8 cellular contexts compared by ENCODE assay signal in the genomic region with DNA sequence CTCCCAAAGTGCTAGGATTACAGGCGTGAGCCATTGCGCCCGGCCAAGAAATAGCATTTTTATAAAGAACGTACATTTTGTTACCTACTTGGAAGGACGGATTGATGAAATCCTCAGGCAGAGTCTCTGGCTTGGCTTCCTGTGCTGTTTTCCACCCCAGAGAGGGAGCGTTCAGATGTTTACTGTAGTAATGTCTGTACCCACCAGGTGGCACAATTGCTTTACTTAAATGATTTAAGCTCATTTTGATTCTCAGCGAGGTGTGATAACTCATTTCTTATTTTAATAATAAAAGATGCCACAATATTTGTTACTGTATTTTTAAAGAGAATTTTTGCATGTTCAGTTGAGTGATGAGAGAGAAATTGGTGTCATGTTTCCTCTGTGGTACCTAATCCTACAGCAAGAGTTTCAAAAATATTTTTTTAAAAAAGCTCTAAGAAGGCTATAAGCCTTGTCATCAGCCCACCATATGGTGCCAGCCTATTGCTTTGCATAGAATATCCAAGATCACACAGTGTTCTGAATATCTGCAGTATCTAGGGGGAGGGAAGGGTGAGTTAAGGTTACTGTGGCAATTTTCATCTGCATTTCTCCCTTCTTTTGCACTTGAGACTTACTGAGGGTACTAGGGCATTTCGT.
DNase-seq lines count a peak whose midpoint lies in the region; ATAC-seq, FAIRE-seq and TF ChIP-seq lines count a peak whose summit lies in the region.

No MANE protein-coding gene starts in this region.

- H3K36me3 ChIP-seq in CD4-positive, CD25-positive, alpha-beta regulatory T cell (ENCODE audit: control insufficient read depth, insufficient read depth, low read length) = no peaks in the 10 kb centered on the region
- no peaks in the 10 kb centered on the region for H3K36me3 ChIP-seq in endothelial cell of umbilical vein (ENCODE audit: control insufficient read depth in 2 of 2, extremely low read depth in 1 of 2, insufficient read depth in 2 of 2, low read length in 2 of 2)

- H3K36me3 Mint-ChIP-seq in CD4-positive, CD25-positive, alpha-beta regulatory T cell = no peaks in the 10 kb centered on the region
- H3K36me3 Mint-ChIP-seq in stimulated activated effector memory CD8-positive, alpha-beta T cell treated with anti-CD3 and anti-CD28 coated beads, Interleukin-12 subunit alpha, Interleukin-12 subunit beta, amount 100 ng/mL, for 72 hours = no peaks in the 10 kb centered on the region

- POLR2A ChIA-PET in HEK293T (lab: Yijun Ruan, JAX) (interaction anchor here (0.9 to 1.2 kb wide), 3 partner anchors 9 to 184 kb away, joined by 3 read pairs; no protein-coding TSS in a partner anchor), endothelial cell of umbilical vein (lab: Charles Lee) (no interaction called here)

- TF ChIP-seq POLR2A in endothelial cell of umbilical vein (IDR thresholded peaks at IDR 0.05; ENCODE audit: low read depth, low read length) = no peak

- peaks cover 22 to 40% (median 39%) of the 10 kb centered on the region in 4 donors for H3K4me1 Mint-ChIP-seq in CD4-positive, CD25-positive, alpha-beta regulatory T cell
- H3K4me1 Mint-ChIP-seq in stimulated activated effector memory CD8-positive, alpha-beta T cell treated with anti-CD3 and anti-CD28 coated beads, Interleukin-12 subunit alpha, Interleukin-12 subunit beta, amount 100 ng/mL, for 72 hours = peaks cover 19% of the 10 kb centered on the region

- peak; percentile 55 to 70 for ATAC-seq in CD4-positive, CD25-positive, alpha-beta regulatory T cell (ENCODE audit: low read depth in 2 of 2)
- peak; percentile 68 for ATAC-seq in stimulated activated effector memory CD8-positive, alpha-beta T cell treated with anti-CD3 and anti-CD28 coated beads, Interleukin-12 subunit alpha, Interleukin-12 subunit beta, amount 100 ng/mL, for 72 hours
- no peak for ATAC-seq in GM21526 (IDR thresholded peaks at IDR 0.05; ENCODE audit: low FRiP score, unreplicated experiment)

- no peaks in the 10 kb centered on the region for H3K27me3 ChIP-seq in CD4-positive, CD25-positive, alpha-beta regulatory T cell (ENCODE audit: control insufficient read depth, insufficient read depth, low read length)
- H3K27me3 ChIP-seq in endothelial cell of umbilical vein (ENCODE audit: control insufficient read depth in 2 of 2, insufficient read depth in 2 of 2, low read length in 2 of 2) = no peaks in the 10 kb centered on the region

- no peak overlapping the region for H3K9ac ChIP-seq in endothelial cell of umbilical vein (replicated peaks; ENCODE audit: extremely low read depth, insufficient read depth, low read length)

- no peak overlapping the region for H2AFZ ChIP-seq in endothelial cell of umbilical vein (ENCODE audit: low read depth, low read length)

- no peak overlapping the region for H3K27ac Mint-ChIP-seq in CD4-positive, CD25-positive, alpha-beta regulatory T cell
- H3K27ac Mint-ChIP-seq in stimulated activated effector memory CD8-positive, alpha-beta T cell treated with anti-CD3 and anti-CD28 coated beads, Interleukin-12 subunit alpha, Interleukin-12 subunit beta, amount 100 ng/mL, for 72 hours = no peak overlapping the region

- no peaks in the 10 kb centered on the region for H3K27me3 Mint-ChIP-seq in CD4-positive, CD25-positive, alpha-beta regulatory T cell

- peak; percentile 90 for FAIRE-seq in endothelial cell of umbilical vein (lab: Jason Lieb, UNC)

- CTCF ChIA-PET in HEK293T (lab: Yijun Ruan, JAX) = interaction anchor here (0.5 to 2.1 kb wide), 16 partner anchors 9 to 839 kb away, joined by 3 to 12 read pairs (median 4); no protein-coding TSS in a partner anchor
- CTCF ChIA-PET in endothelial cell of umbilical vein (lab: Charles Lee) = interaction anchor here (0.6 to 5.0 kb wide), 77 partner anchors 9 to 490 kb away, joined by 3 to 77 read pairs (median 4); a partner anchor contains a TSS

- dilution Hi-C loops in endothelial cell of umbilical vein (cut with MboI; ENCODE audit: extremely low pct_ligation_motif_present, low sequenced_read_pairs) = no loop called here

- BruUV-seq in endothelial cell of umbilical vein (replicated peaks; lab: Mats Ljungman, UMichigan) = no TSS peak

- no peaks in the 10 kb centered on the region for H3K9me1 ChIP-seq in endothelial cell of umbilical vein (replicated peaks; ENCODE audit: control insufficient read depth, extremely low read depth, insufficient read depth, low read length)

- H3K4me1 ChIP-seq in CD4-positive, CD25-positive, alpha-beta regulatory T cell (ENCODE audit: control insufficient read depth, insufficient read depth, low read length, poor library complexity, severe bottlenecking) = peaks cover 5% of the 10 kb centered on the region
- peaks cover 13% of the 10 kb centered on the region for H3K4me1 ChIP-seq in endothelial cell of umbilical vein (ENCODE audit: control insufficient read depth, extremely low read depth, insufficient read depth, low read length)

- peaks cover 2% of the 10 kb centered on the region for H4K20me1 ChIP-seq in endothelial cell of umbilical vein (replicated peaks; ENCODE audit: control insufficient read depth, extremely low read depth, insufficient read depth, low read length)

- H3K79me2 ChIP-seq in endothelial cell of umbilical vein (ENCODE audit: control insufficient read depth, insufficient read depth, low read length) = peaks cover 41% of the 10 kb centered on the region

- H3K4me3 ChIP-seq in CD4-positive, CD25-positive, alpha-beta regulatory T cell (ENCODE audit: low read depth, low read length) = no peak overlapping the region
- H3K4me3 ChIP-seq in endothelial cell of umbilical vein (replicated peaks in 1 of 3; ENCODE audit: insufficient read depth in 1 of 3, low read depth in 1 of 3, low read length in 3 of 3) = no peak overlapping the region

- intact Hi-C loops in endothelial cell of umbilical vein (cut with micrococcal nuclease) = loop anchor here (1.0 kb wide), 4 partner anchors 79 to 224 kb away; no protein-coding TSS in a partner anchor

- no peaks in the 10 kb centered on the region for H3K9me3 Mint-ChIP-seq in CD4-positive, CD25-positive, alpha-beta regulatory T cell
- H3K9me3 Mint-ChIP-seq in stimulated activated effector memory CD8-positive, alpha-beta T cell treated with anti-CD3 and anti-CD28 coated beads, Interleukin-12 subunit alpha, Interleukin-12 subunit beta, amount 100 ng/mL, for 72 hours = no peaks in the 10 kb centered on the region

- no peak overlapping the region for H3K4me2 ChIP-seq in endothelial cell of umbilical vein (ENCODE audit: insufficient read depth, low read length)

- no peak overlapping the region for H3K27ac ChIP-seq in CD4-positive, CD25-positive, alpha-beta regulatory T cell (ENCODE audit: insufficient read depth, low read length, poor library complexity, severe bottlenecking)
- H3K27ac ChIP-seq in endothelial cell of umbilical vein (ENCODE audit: insufficient read depth, low read depth, low read length) = no peak overlapping the region

- H3K4me3 Mint-ChIP-seq in CD4-positive, CD25-positive, alpha-beta regulatory T cell = no peak overlapping the region
- H3K4me3 Mint-ChIP-seq in stimulated activated effector memory CD8-positive, alpha-beta T cell treated with anti-CD3 and anti-CD28 coated beads, Interleukin-12 subunit alpha, Interleukin-12 subunit beta, amount 100 ng/mL, for 72 hours = no peak overlapping the region

- H3K9me3 ChIP-seq in CD4-positive, CD25-positive, alpha-beta regulatory T cell (ENCODE audit: control insufficient read depth in 2 of 2, low read length in 2 of 2) = no peaks in the 10 kb centered on the region
- no peaks in the 10 kb centered on the region for H3K9me3 ChIP-seq in endothelial cell of umbilical vein (replicated peaks; ENCODE audit: control insufficient read depth, insufficient read depth, low read length)

- TF ChIP-seq CTCF in endothelial cell of umbilical vein (IDR thresholded peaks at IDR 0.05; ENCODE audit: extremely low read depth in 1 of 2, insufficient read depth in 1 of 2, low read depth in 1 of 2, low read length in 2 of 2) = peak; percentile 50 to 60

- DNase-seq in CD4-positive, CD25-positive, alpha-beta regulatory T cell = peak; percentile 27 to 80 (median 66)
- DNase-seq in HEK293T (ENCODE audit: extremely low spot score) = peak; percentile 67
- DNase-seq in NCI-H69 (lab: John Stamatoyannopoulos, UW) = peak; percentile 87
- peak; percentile 48 to 65 for DNase-seq in activated CD4-positive, alpha-beta T cell treated with anti-CD3 and anti-CD28 coated beads, Interleukin-2, amount 50 U/mL, for 48 hours
- peak; percentile 77 for DNase-seq in endothelial cell of umbilical vein (ENCODE audit: low read depth, low spot score)
- peak; percentile 74 for DNase-seq in middle frontal gyrus (ENCODE audit: extremely low spot score, low spot score)
- peak; percentile 46 to 76 for DNase-seq in stimulated activated effector memory CD8-positive, alpha-beta T cell treated with anti-CD3 and anti-CD28 coated beads, Interleukin-12 subunit alpha, Interleukin-12 subunit beta, amount 100 ng/mL, for 72 hours (ENCODE audit: low spot score in 2 of 2)

TF ChIP-seq in HEK293T, 16 proteins besides CTCF, POLR2A, EP300 and RAD21:
- TF ChIP-seq ARNT (IDR thresholded peaks at IDR 0.05) (no peak), ZNF384 (IDR thresholded peaks at IDR 0.05) (no peak), LEF1 (IDR thresholded peaks at IDR 0.05; ENCODE audit: borderline replicate concordance) (no peak), BHLHE40 (IDR thresholded peaks at IDR 0.05; ENCODE audit: borderline replicate concordance) (no peak), FOXK2 (IDR thresholded peaks at IDR 0.05) (no peak), FOXA1 (IDR thresholded peaks at IDR 0.05) (no peak), HDGF (IDR thresholded peaks at IDR 0.05; ENCODE audit: borderline replicate concordance) (no peak), NFRKB (IDR thresholded peaks at IDR 0.05) (no peak), ELF4 (IDR thresholded peaks at IDR 0.05) (no peak), SUZ12 (IDR thresholded peaks at IDR 0.05) (no peak), CTBP1 (IDR thresholded peaks at IDR 0.05; ENCODE audit: borderline replicate concordance) (no peak), TARDBP (IDR thresholded peaks at IDR 0.05) (no peak)

TF ChIP-seq in endothelial cell of umbilical vein, 7 proteins besides CTCF, POLR2A, EP300 and RAD21:
- no peak for TF ChIP-seq JUN (IDR thresholded peaks at IDR 0.05; ENCODE audit: borderline replicate concordance, insufficient read depth, insufficient read length, low read depth)
- TF ChIP-seq POLR2AphosphoS5 (IDR thresholded peaks at IDR 0.05; ENCODE audit: insufficient read depth, low read depth, low read length) = no peak
- TF ChIP-seq FOS (IDR thresholded peaks at IDR 0.05; ENCODE audit: borderline replicate concordance, insufficient read depth, low read length) = no peak
- TF ChIP-seq EZH2 (IDR thresholded peaks at IDR 0.05; ENCODE audit: borderline replicate concordance, low read depth, low read length, severe bottlenecking) = no peak
- TF ChIP-seq, protein P1, sequence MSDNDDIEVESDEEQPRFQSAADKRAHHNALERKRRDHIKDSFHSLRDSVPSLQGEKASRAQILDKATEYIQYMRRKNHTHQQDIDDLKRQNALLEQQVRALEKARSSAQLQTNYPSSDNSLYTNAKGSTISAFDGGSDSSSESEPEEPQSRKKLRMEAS (IDR thresholded peaks at IDR 0.05; ENCODE audit: insufficient read depth, insufficient read length) = no peak
- no peak for TF ChIP-seq GATA2 (IDR thresholded peaks at IDR 0.05; ENCODE audit: insufficient read depth, insufficient read length, low read depth, low read length)
TF ChIP-seq in endothelial cell of umbilical vein: peak in this region for 0.
